In genomic region chr7:44087914-44088838, GRCh38 we compare ENCODE assay signal across 7 cellular contexts. TPM values are rescaled to one million over a fixed set of nuclear protein-coding genes. Genes with fewer than 3 reads are reported as not detected.
A peak's percentile ranks its signal among the peaks of the same experiment; 100 is the strongest.
DNase-seq lines count a peak whose midpoint lies in the region; ATAC-seq, FAIRE-seq and TF ChIP-seq lines count a peak whose summit lies in the region.
"Had no signal": no experiment of that assay in that cellular context is flagged by ENCODE, and none has a peak within 500 bp of the region (broad histone marks: within the 10 kb centered on the region; RNA-seq: fewer than 3 reads in every experiment).

No MANE protein-coding gene starts in this region.

- no peak for TF ChIP-seq CTCF in chondrocyte (IDR thresholded peaks at IDR 0.05)

- no peak for ATAC-seq in GM19467 (IDR thresholded peaks at IDR 0.05; ENCODE audit: unreplicated experiment)

- no peaks in the 10 kb centered on the region for H3K4me1 ChIP-seq in mucosa of stomach (ENCODE audit: control insufficient read depth, insufficient read depth, low read length)

- no peak overlapping the region for H3K4me3 Mint-ChIP-seq in chondrocyte (ENCODE audit: unreplicated experiment)

- peaks cover under 1% of the 10 kb centered on the region for H3K9me3 Mint-ChIP-seq in chondrocyte (ENCODE audit: low read depth)

- no peaks in the 10 kb centered on the region for H3K36me3 Mint-ChIP-seq in chondrocyte (ENCODE audit: low read depth)

- no peak overlapping the region for H3K4me3 ChIP-seq in mucosa of stomach (ENCODE audit: low read length)

- H3K27me3 Mint-ChIP-seq in chondrocyte (ENCODE audit: low read depth), result no peaks in the 10 kb centered on the region

- no peak for FAIRE-seq in frontal cortex (lab: Jason Lieb, UNC)
- FAIRE-seq: keratinocyte had no signal

- DNase-seq in ELR (ENCODE audit: low read depth), result peak; percentile 96
- DNase-seq in chondrocyte (ENCODE audit: low spot score), result peak; percentile 85
- no peak for DNase-seq in NCI-H187 treated with DMSO at 0.1 percent for 48 hours (lab: John Stamatoyannopoulos, UW)
- DNase-seq in frontal cortex (ENCODE audit: low spot score in 2 of 2), result no peak

- peaks cover 68% of the 10 kb centered on the region for H3K4me1 Mint-ChIP-seq in chondrocyte (ENCODE audit: low read depth)

- H3K27me3 ChIP-seq in mucosa of stomach (ENCODE audit: control insufficient read depth, insufficient read depth, low read length), result no peaks in the 10 kb centered on the region

- peak overlapping the region; percentile 17 for H3K9ac ChIP-seq in mucosa of stomach (ENCODE audit: low read length)

- H3K36me3 ChIP-seq in mucosa of stomach (ENCODE audit: control insufficient read depth, insufficient read depth, low read length), result no peaks in the 10 kb centered on the region

- H3K27ac Mint-ChIP-seq in chondrocyte (ENCODE audit: unreplicated experiment), result peak overlapping the region; percentile 87

- H3K9me3 ChIP-seq in mucosa of stomach (ENCODE audit: control insufficient read depth, low read length), result no peaks in the 10 kb centered on the region

RNA-seq across cellular contexts. Expression of gene POLM, which starts 5.8 kb away (rescaled TPM):
- total RNA-seq in chondrocyte, result 14.3 to 19.0 TPM (median 15.5 TPM) in 3 replicates
- total RNA-seq in frontal cortex, result 3.7 TPM

RNA-seq across cellular contexts. Expression of gene AEBP1, which starts 16.0 kb away (rescaled TPM):
- total RNA-seq in chondrocyte (242 to 422 TPM (median 412 TPM) in 3 replicates), frontal cortex (4.1 TPM)

RNA-seq across cellular contexts. Expression of gene PGAM2, which starts 22.8 kb away (rescaled TPM):
- total RNA-seq in chondrocyte (0.25 to 0.41 TPM in 2 of 3 replicates, not detected in the other), frontal cortex (4.5 TPM)

RNA-seq across cellular contexts. Expression of gene POLD2, which starts 35.2 kb away (rescaled TPM):
- total RNA-seq in chondrocyte, result 49.2 to 64.5 TPM (median 57.3 TPM) in 3 replicates
- 46.1 TPM for total RNA-seq in frontal cortex

RNA-seq across cellular contexts. Expression of gene DBNL, which starts 43.7 kb away (rescaled TPM):
- total RNA-seq in chondrocyte (95.5 to 115 TPM (median 97.1 TPM) in 3 replicates), frontal cortex (48.1 TPM)

Comparison
In these comparisons a context has a peak if more than half of its experiments do, and no peak if none do; other contexts are left out.
1. DNase-seq: peak in ELR (single experiment) and chondrocyte (single experiment); none in NCI-H187 treated with DMSO at 0.1 percent for 48 hours (single experiment) and frontal cortex (0 of 2).
2. RNA of gene AEBP1, which starts 16.0 kb away (total RNA-seq): 242 to 422 TPM in chondrocyte; 4.1 TPM in frontal cortex (single experiment); every median in the first group is over 10 times any median in the second.